ENCODE assay signal across 7 cellular contexts in genomic region chr7:143836622-143837021, GRCh38.
DNase-seq lines count a peak whose midpoint lies in the region; ATAC-seq and TF ChIP-seq lines count a peak whose summit lies in the region.
"Not testable (repeated sequence)": the region's sequence is repeated elsewhere in the genome, so short reads cannot be mapped to it uniquely, and the experiment has no call there.

No MANE protein-coding gene starts in this region.

- peak; percentile 48 for DNase-seq in NCI-H345 treated with DMSO at 0.1 percent for 48 hours (lab: John Stamatoyannopoulos, UW; ENCODE audit: unreplicated experiment)
- DNase-seq in astrocyte of the cerebellum (ENCODE audit: low read depth); kidney epithelial cell (ENCODE audit: low read depth): not testable (repeated sequence)
- DNase-seq in stimulated activated CD4-positive, alpha-beta T cell treated with anti-CD3 and anti-CD28 coated beads, Interleukin-15, amount 100 ng/mL, for 24 hours = peak; percentile 94

- ATAC-seq in GM19043 (IDR thresholded peaks at IDR 0.05; ENCODE audit: low read depth, unreplicated experiment) (peak; percentile 71), HG03066 (IDR thresholded peaks at IDR 0.05; ENCODE audit: low read depth, unreplicated experiment) (peak; percentile 73)
- peak; percentile 78 to 84 for ATAC-seq in activated CD4-positive, CD25-positive, alpha-beta regulatory T cell treated with anti-CD3 and anti-CD28 coated beads, Interleukin-2, amount 50 U/mL, for 24 hours

- H3K4me3 ChIP-seq in astrocyte of the cerebellum (ENCODE audit: low read depth, low read length) (peak overlapping the region; percentile 39), kidney epithelial cell (ENCODE audit: low read depth, low read length) (peak overlapping the region; percentile 42)

- TF ChIP-seq CTCF in astrocyte of the cerebellum (IDR thresholded peaks at IDR 0.05; ENCODE audit: low read depth, low read length, missing control alignments); kidney epithelial cell (IDR thresholded peaks at IDR 0.05; ENCODE audit: insufficient read depth, low read length, poor library complexity, severe bottlenecking): not testable (repeated sequence)

- not testable (repeated sequence) for H3K36me3 ChIP-seq in kidney epithelial cell (ENCODE audit: control insufficient read depth, insufficient read depth, low read length)

- H3K27me3 ChIP-seq in kidney epithelial cell (ENCODE audit: control insufficient read depth, insufficient read depth, low read length) = not testable (repeated sequence)

- in situ Hi-C loops in astrocyte of the cerebellum (cut with HindIII; ENCODE audit: low sequenced_read_pairs) = not testable (repeated sequence)
